10 cellular contexts compared by ENCODE assay signal in genomic region chr5:179765400-179765799, GRCh38. TPM values are rescaled to one million over a fixed set of nuclear protein-coding genes. Genes with fewer than 3 reads are reported as not detected.
DNase-seq lines count a peak whose midpoint lies in the region; ATAC-seq and TF ChIP-seq lines count a peak whose summit lies in the region.
"Had no signal": no experiment of that assay in that cellular context is flagged by ENCODE, and none has a peak within 500 bp of the region (broad histone marks: within the 10 kb centered on the region; RNA-seq: fewer than 3 reads in every experiment).

No MANE protein-coding gene starts in this region.

- DNase-seq in GM23248 (peak; percentile 94), SK-N-SH (peak; percentile 8), fibroblast of the aortic adventitia (ENCODE audit: low read depth) (peak; percentile 93), retinal pigment epithelial cell (ENCODE audit: low read depth) (peak; percentile 50), COR-L47 (lab: John Stamatoyannopoulos, UW) (no peak), NCI-H2171 treated with DMSO at 0.1 percent for 48 hours (lab: John Stamatoyannopoulos, UW) (no peak), HEK293T (ENCODE audit: extremely low spot score) (no peak), left colon (no peak)
- DNase-seq: activated gamma-delta T cell had no signal

- TF ChIP-seq EP300 in SK-N-SH (IDR thresholded peaks at IDR 0.05; ENCODE audit: borderline replicate concordance in 1 of 2, low read depth in 1 of 2, low read length in 1 of 2), result peak in 1 of 2 experiments; percentile 36; a peak in 1 of 4 replicates

- in situ Hi-C loops in GM23248 (cut with MboI), result no loop called here

- H2AFZ ChIP-seq in GM23248 (no peak overlapping the region), SK-N-SH (ENCODE audit: low read depth) (no peak overlapping the region)

- WGBS in GM23248 (ENCODE audit: low coverage in 1 of 2, low lambda C conversion rate in 2 of 2, missing lambda C conversion rate in 2 of 2), 2 experiments, result 17 to 26% methylated on average over 13 of the region's 13 CpGs
- 27% methylated on average over 11 of the region's 13 CpGs for WGBS in SK-N-SH (ENCODE audit: low lambda C conversion rate)

- no peak for ATAC-seq in left colon

- H3F3A ChIP-seq in GM23248 (ENCODE audit: insufficient read depth) (peaks cover 60% of the 10 kb centered on the region), SK-N-SH (replicated peaks; ENCODE audit: insufficient read depth) (peaks cover 44% of the 10 kb centered on the region)

- peaks cover 19% of the 10 kb centered on the region for H3K36me3 ChIP-seq in GM23248 (ENCODE audit: low read depth)
- H3K36me3 ChIP-seq in SK-N-SH (replicated peaks in 1 of 2; ENCODE audit: control insufficient read depth in 1 of 2, insufficient read depth in 2 of 2, low read length in 1 of 2), result peaks cover 18 to 24% of the 10 kb centered on the region in 2 experiments

- TF ChIP-seq RAD21 in SK-N-SH (IDR thresholded peaks at IDR 0.05; ENCODE audit: low read length), result no peak

- intact Hi-C loops in left colon (cut with DNase I, micrococcal nuclease), result no loop called here

- H3K79me2 ChIP-seq in GM23248 (ENCODE audit: insufficient read depth), result peaks cover 75% of the 10 kb centered on the region
- peaks cover 74% of the 10 kb centered on the region for H3K79me2 ChIP-seq in SK-N-SH (ENCODE audit: insufficient read depth)

- 0 out of 2 replicates have a peak, but pooled peaks have one; percentile 9 for TF ChIP-seq CTCF in SK-N-SH (IDR thresholded peaks at IDR 0.05)
- TF ChIP-seq CTCF in fibroblast of the aortic adventitia (IDR thresholded peaks at IDR 0.05; ENCODE audit: insufficient read depth, low read length), result no peak
- TF ChIP-seq CTCF in retinal pigment epithelial cell (conservative IDR thresholded peaks at IDR 0.05; ENCODE audit: low read depth, low read length), result no peak

- H3K4me2 ChIP-seq in GM23248 (ENCODE audit: unreplicated experiment) (peak overlapping the region; percentile 60), SK-N-SH (peak overlapping the region; percentile 72)

- peak overlapping the region; percentile 38 for H3K4me3 ChIP-seq in GM23248
- no peak overlapping the region; a peak in 1 of 4 replicates for H3K4me3 ChIP-seq in SK-N-SH (ENCODE audit: low read depth in 2 of 2, low read length in 1 of 2)
- no peak overlapping the region for H3K4me3 ChIP-seq in fibroblast of the aortic adventitia (ENCODE audit: low read depth, low read length)
- no peak overlapping the region for H3K4me3 ChIP-seq in retinal pigment epithelial cell (ENCODE audit: low read length)
- H3K4me3 ChIP-seq: pancreas had no signal

- H3K9me2 ChIP-seq in GM23248 (ENCODE audit: insufficient read depth), result no peaks in the 10 kb centered on the region
- no peaks in the 10 kb centered on the region for H3K9me2 ChIP-seq in SK-N-SH

- CTCF ChIA-PET in SK-N-SH (lab: Yijun Ruan, JAX), result interaction anchor here (0.7 to 2.2 kb wide), 2 partner anchors 10 to 1934 kb away, joined by 3 to 7 read pairs; no protein-coding TSS in a partner anchor
- CTCF ChIA-PET in HEK293T (lab: Yijun Ruan, JAX), result no interaction called here

- POLR2A ChIA-PET in SK-N-SH (lab: Yijun Ruan, JAX), result interaction anchor here (1.2 kb wide), 1 partner anchor 15 kb away, joined by 4 read pairs; no protein-coding TSS in a partner anchor
- POLR2A ChIA-PET in HEK293T (lab: Yijun Ruan, JAX), result no interaction called here

- H3K9me3 ChIP-seq in GM23248 (ENCODE audit: low read depth) (no peaks in the 10 kb centered on the region), SK-N-SH (no peaks in the 10 kb centered on the region)
- H3K9me3 ChIP-seq: pancreas had no signal

- peak overlapping the region; percentile 36 for H3K9ac ChIP-seq in GM23248
- peak overlapping the region; percentile 47; the same call in 1 of the 2 replicates for H3K9ac ChIP-seq in SK-N-SH

- H3K4me1 ChIP-seq in GM23248 (ENCODE audit: insufficient read depth) (peaks cover 59% of the 10 kb centered on the region), SK-N-SH (ENCODE audit: control insufficient read depth in 1 of 2, insufficient read depth in 2 of 2, low read depth in 1 of 2, low read length in 1 of 2) (peaks cover 38 to 50% of the 10 kb centered on the region in 2 experiments)

- H4K20me1 ChIP-seq in GM23248 (ENCODE audit: insufficient read depth), result peaks cover 13% of the 10 kb centered on the region; the same call in 1 of the 2 replicates
- peaks cover 28% of the 10 kb centered on the region for H4K20me1 ChIP-seq in SK-N-SH (ENCODE audit: insufficient read depth)

- H3K27ac ChIP-seq in GM23248 (peak overlapping the region; percentile 84), SK-N-SH (ENCODE audit: low read depth in 2 of 2, low read length in 1 of 2) (peak overlapping the region; percentile 71 to 88)

- no peaks in the 10 kb centered on the region for H3K27me3 ChIP-seq in GM23248 (replicated peaks; ENCODE audit: insufficient read depth)
- H3K27me3 ChIP-seq in SK-N-SH (ENCODE audit: insufficient read depth), result no peaks in the 10 kb centered on the region
- H3K27me3 ChIP-seq: pancreas had no signal

TF ChIP-seq in SK-N-SH, 30 proteins besides CTCF, POLR2A, EP300 and RAD21 (continues in another document):
- TF ChIP-seq, protein P1, sequence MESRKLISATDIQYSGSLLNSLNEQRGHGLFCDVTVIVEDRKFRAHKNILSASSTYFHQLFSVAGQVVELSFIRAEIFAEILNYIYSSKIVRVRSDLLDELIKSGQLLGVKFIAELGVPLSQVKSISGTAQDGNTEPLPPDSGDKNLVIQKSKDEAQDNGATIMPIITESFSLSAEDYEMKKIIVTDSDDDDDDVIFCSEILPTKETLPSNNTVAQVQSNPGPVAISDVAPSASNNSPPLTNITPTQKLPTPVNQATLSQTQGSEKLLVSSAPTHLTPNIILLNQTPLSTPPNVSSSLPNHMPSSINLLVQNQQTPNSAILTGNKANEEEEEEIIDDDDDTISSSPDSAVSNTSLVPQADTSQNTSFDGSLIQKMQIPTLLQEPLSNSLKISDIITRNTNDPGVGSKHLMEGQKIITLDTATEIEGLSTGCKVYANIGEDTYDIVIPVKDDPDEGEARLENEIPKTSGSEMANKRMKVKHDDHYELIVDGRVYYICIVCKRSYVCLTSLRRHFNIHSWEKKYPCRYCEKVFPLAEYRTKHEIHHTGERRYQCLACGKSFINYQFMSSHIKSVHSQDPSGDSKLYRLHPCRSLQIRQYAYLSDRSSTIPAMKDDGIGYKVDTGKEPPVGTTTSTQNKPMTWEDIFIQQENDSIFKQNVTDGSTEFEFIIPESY (IDR thresholded peaks at IDR 0.05; ENCODE audit: borderline replicate concordance, low read depth), result no peak
- TF ChIP-seq FOXM1 (IDR thresholded peaks at IDR 0.05; ENCODE audit: low read depth), result no peak
- TF ChIP-seq RFX5 (IDR thresholded peaks at IDR 0.05; ENCODE audit: low read length), result no peak
- peak; percentile 81 for TF ChIP-seq FOSL2 (IDR thresholded peaks at IDR 0.05; ENCODE audit: borderline replicate concordance, low read depth)

TF ChIP-seq in HEK293T, 16 proteins besides CTCF, POLR2A, EP300 and RAD21 (continues in another document):
- TF ChIP-seq LEF1 (IDR thresholded peaks at IDR 0.05; ENCODE audit: borderline replicate concordance) (no peak), BHLHE40 (IDR thresholded peaks at IDR 0.05; ENCODE audit: borderline replicate concordance) (no peak), FOXK2 (IDR thresholded peaks at IDR 0.05) (no peak), FOXA1 (IDR thresholded peaks at IDR 0.05) (no peak), SP1 (IDR thresholded peaks at IDR 0.05) (no peak), ZNF384 (IDR thresholded peaks at IDR 0.05) (no peak), ELF4 (IDR thresholded peaks at IDR 0.05) (no peak), FOXM1 (IDR thresholded peaks at IDR 0.05; ENCODE audit: borderline replicate concordance) (no peak), PKNOX1 (IDR thresholded peaks at IDR 0.05) (no peak)

RNA-seq across cellular contexts. Expression of gene LTC4S, which starts 28.4 kb away (rescaled TPM):
- total RNA-seq in GM23248 (2014; rRNA removed; shearing (Covaris generic)), result 3.7 and 6.6 TPM in 2 replicates
- polyA plus RNA-seq in GM23248 (2016; fragmentation: Nextera tagmentation; extraction: Ambion mirVana) (1.6 and 2.0 TPM in 2 replicates), SK-N-SH (2012; rRNA removed) (0.34 and 0.43 TPM in 2 replicates)
- polyA plus RNA-seq in SK-N-SH (2012; cell fraction: cytosol; rRNA removed), result 0.14 TPM in 1 of 2 replicates, not detected in the other
- 0.67 and 0.75 TPM in 2 replicates for polyA plus RNA-seq in SK-N-SH (2012; cell fraction: nucleus; rRNA removed)
- total RNA-seq in fibroblast of the aortic adventitia (ENCODE audit: low replicate concordance) (1.5 and 3.3 TPM in 2 replicates), left colon (1 to 10 TPM; 4.2 to 8.7 TPM)

RNA-seq across cellular contexts. Expression of gene MAML1, which starts 32.8 kb away (rescaled TPM):
- 8.0 and 9.5 TPM in 2 replicates for total RNA-seq in GM23248 (2014; rRNA removed; shearing (Covaris generic))
- polyA plus RNA-seq in GM23248 (2016; fragmentation: Nextera tagmentation; extraction: Ambion mirVana) (5.8 and 6.3 TPM in 2 replicates), SK-N-SH (2012; rRNA removed) (4.4 and 8.1 TPM in 2 replicates)
- polyA plus RNA-seq in SK-N-SH (2012; cell fraction: cytosol; rRNA removed), result 4.1 and 5.5 TPM in 2 replicates
- polyA plus RNA-seq in SK-N-SH (2012; cell fraction: nucleus; rRNA removed), result 11.6 and 12.4 TPM in 2 replicates
- total RNA-seq in fibroblast of the aortic adventitia (ENCODE audit: low replicate concordance) (4.7 and 9.9 TPM in 2 replicates), left colon (10 to 100 TPM; 22.1 to 24.9 TPM)

RNA-seq across cellular contexts. Expression of gene MGAT4B, which starts 41.3 kb away (rescaled TPM):
- total RNA-seq in GM23248 (2014; rRNA removed; shearing (Covaris generic)), result 139 and 143 TPM in 2 replicates
- polyA plus RNA-seq in GM23248 (2016; fragmentation: Nextera tagmentation; extraction: Ambion mirVana) (28.0 and 28.9 TPM in 2 replicates), SK-N-SH (2012; rRNA removed) (174 and 190 TPM in 2 replicates)
- 120 and 170 TPM in 2 replicates for polyA plus RNA-seq in SK-N-SH (2012; cell fraction: cytosol; rRNA removed)
- 434 and 545 TPM in 2 replicates for polyA plus RNA-seq in SK-N-SH (2012; cell fraction: nucleus; rRNA removed)
- total RNA-seq in fibroblast of the aortic adventitia (ENCODE audit: low replicate concordance) (106 and 141 TPM in 2 replicates), left colon (100 to 1,000 TPM; 465 to 474 TPM)

RNA-seq across cellular contexts. Expression of gene SQSTM1, which starts 55.3 kb away (rescaled TPM):
- total RNA-seq in GM23248 (2014; rRNA removed; shearing (Covaris generic)), result 211 and 228 TPM in 2 replicates
- polyA plus RNA-seq in GM23248 (2016; fragmentation: Nextera tagmentation; extraction: Ambion mirVana) (265 and 310 TPM in 2 replicates), SK-N-SH (2012; rRNA removed) (181 and 185 TPM in 2 replicates)
- polyA plus RNA-seq in SK-N-SH (2012; cell fraction: cytosol; rRNA removed), result 98.5 and 121 TPM in 2 replicates
- 413 and 442 TPM in 2 replicates for polyA plus RNA-seq in SK-N-SH (2012; cell fraction: nucleus; rRNA removed)
- total RNA-seq in fibroblast of the aortic adventitia (ENCODE audit: low replicate concordance) (596 and 1,869 TPM in 2 replicates), left colon (100 to 1,000 TPM; 200 to 355 TPM)

Comparison
In these comparisons a context has a peak if more than half of its experiments do, and no peak if none do; other contexts are left out.
1. DNase-seq: peak in GM23248 (single experiment), SK-N-SH (single experiment), fibroblast of the aortic adventitia (single experiment) and retinal pigment epithelial cell (single experiment); none in COR-L47 (single experiment), NCI-H2171 treated with DMSO at 0.1 percent for 48 hours (single experiment), HEK293T (single experiment) and left colon (0 of 2).